In the genomic region with DNA sequence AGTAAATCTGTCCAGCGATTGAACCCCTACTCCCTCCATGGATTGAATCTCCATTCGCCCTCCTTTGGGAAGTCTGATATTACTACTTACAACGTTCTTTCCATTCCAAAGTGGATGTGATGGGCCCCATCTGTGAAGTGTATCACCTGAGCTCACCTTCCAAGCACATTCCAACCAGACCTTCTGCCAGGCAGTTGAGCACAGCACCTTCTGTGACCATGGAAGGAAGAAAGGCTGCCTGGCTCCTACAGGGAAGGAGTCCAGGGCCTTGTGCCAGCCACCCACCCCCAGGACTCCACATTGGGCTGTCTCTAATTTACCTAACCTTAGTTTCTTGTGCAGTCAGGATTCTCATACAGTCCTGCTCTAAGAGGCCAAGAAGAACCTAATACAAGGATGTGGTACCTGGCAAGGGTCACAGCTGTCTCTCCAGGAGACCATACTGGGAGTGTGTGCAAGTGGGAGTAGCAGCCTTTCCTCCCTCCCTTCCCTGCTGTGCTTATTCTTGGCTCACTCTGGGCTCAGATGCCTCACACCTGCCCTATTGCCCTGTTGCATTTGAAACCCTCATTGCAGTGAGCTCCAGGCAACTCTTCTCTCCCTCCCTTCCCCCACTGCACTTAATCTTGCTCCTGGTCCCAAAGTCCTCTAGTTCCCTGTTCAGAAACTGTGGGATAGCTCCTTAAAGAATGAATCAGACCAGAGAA, we compare ENCODE assay signal across 17 cellular contexts.
"Had no signal": no experiment of that assay in that cellular context is flagged by ENCODE, and none has a peak within 500 bp of the region (broad histone marks: within the 10 kb centered on the region; RNA-seq: fewer than 3 reads in every experiment).

No MANE protein-coding gene starts in this region.

- DNase-seq: activated CD4-positive, alpha-beta T cell treated with anti-CD3 and anti-CD28 coated beads for 4 hours; activated naive CD4-positive, alpha-beta T cell treated with Interleukin-2 at 50 U/mL for 16 hours; activated T-cell treated with anti-CD3 and anti-CD28 coated beads for 4 hours; aorta; dorsolateral prefrontal cortex; erythroblast; left lung; naive thymus-derived CD8-positive, alpha-beta T cell; stimulated activated CD4-positive, alpha-beta T cell treated with anti-CD3 and anti-CD28 coated beads, Interleukin-15, amount 100 ng/mL, for 24 hours; stimulated activated CD4-positive, alpha-beta T cell treated with anti-CD3 and anti-CD28 coated beads, Interleukin-4, amount 100 ng/mL, for 1 hour; stimulated activated naive CD8-positive, alpha-beta T cell treated with anti-CD3 and anti-CD28 coated beads, Interleukin-15, Interleukin-2, amounts not matched to agents 100 U/mL and 50 U/mL, for 24 hours; T-helper 1 cell; transverse colon had no signal

- H3K4me3 Mint-ChIP-seq: activated CD8-positive, alpha-beta T cell treated with anti-CD3 and anti-CD28 coated beads for 36 hours; activated T-helper 17 cell treated with anti-CD3 and anti-CD28 coated beads, Interleukin-2, amount 50 U/mL, for 72 hours had no signal

- H3K27ac ChIP-seq: dorsolateral prefrontal cortex, left lung, right atrium auricular region, transverse colon, vagina had no signal

- H3K4me1 Mint-ChIP-seq: activated T-helper 17 cell treated with anti-CD3 and anti-CD28 coated beads, Interleukin-2, amount 50 U/mL, for 72 hours had no signal

- H3K4me3 ChIP-seq: dorsolateral prefrontal cortex, left lung, right atrium auricular region, transverse colon, vagina had no signal

- H3K9me3 ChIP-seq: left lung, right atrium auricular region, transverse colon, vagina had no signal

- H3K4me1 ChIP-seq: left lung, right atrium auricular region, transverse colon, vagina had no signal

- H3K27me3 ChIP-seq: dorsolateral prefrontal cortex, left lung, right atrium auricular region, vagina had no signal

- H3K9me3 Mint-ChIP-seq: activated CD8-positive, alpha-beta T cell treated with anti-CD3 and anti-CD28 coated beads for 36 hours; activated T-helper 17 cell treated with anti-CD3 and anti-CD28 coated beads, Interleukin-2, amount 50 U/mL, for 72 hours; naive thymus-derived CD8-positive, alpha-beta T cell had no signal

- H3K36me3 ChIP-seq: left lung, right atrium auricular region, transverse colon, vagina had no signal

- ATAC-seq: activated T-helper 17 cell treated with anti-CD3 and anti-CD28 coated beads, Interleukin-2, amount 50 U/mL, for 72 hours; left lung; naive thymus-derived CD8-positive, alpha-beta T cell had no signal

- H3K27ac Mint-ChIP-seq: activated CD8-positive, alpha-beta T cell treated with anti-CD3 and anti-CD28 coated beads for 36 hours; activated T-helper 17 cell treated with anti-CD3 and anti-CD28 coated beads, Interleukin-2, amount 50 U/mL, for 72 hours had no signal
